Comparison of ENCODE assay signal across 21 cellular contexts in the genomic region with DNA sequence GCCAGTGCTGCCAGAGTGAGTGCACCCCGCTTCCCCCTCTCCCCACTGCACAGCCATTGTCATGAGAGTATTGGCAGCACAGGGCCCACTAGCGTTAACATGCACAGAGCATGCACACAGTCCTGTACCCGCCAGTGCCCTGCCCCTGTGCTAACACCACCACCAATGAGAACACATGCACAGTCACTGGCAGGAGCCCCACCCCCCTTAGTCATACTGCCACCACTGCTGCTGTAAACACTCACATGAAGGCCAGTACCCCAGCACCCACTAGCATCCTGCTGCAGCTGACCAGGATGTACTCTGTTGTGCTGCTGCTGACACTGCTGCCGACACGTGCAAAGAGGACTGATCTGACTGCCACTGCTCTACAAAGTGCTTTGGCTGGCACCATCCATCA. TPM values are rescaled to one million over a fixed set of nuclear protein-coding genes. Genes with fewer than 3 reads are reported as not detected.
A peak's percentile ranks its signal among the peaks of the same experiment; 100 is the strongest.
DNase-seq lines count a peak whose midpoint lies in the region; ATAC-seq, FAIRE-seq and TF ChIP-seq lines count a peak whose summit lies in the region.
"Had no signal": no experiment of that assay in that cellular context is flagged by ENCODE, and none has a peak within 500 bp of the region (broad histone marks: within the 10 kb centered on the region; RNA-seq: fewer than 3 reads in every experiment).

No MANE protein-coding gene starts in this region.

- DNase-seq in activated CD4-positive, CD25-positive, alpha-beta regulatory T cell treated with anti-CD3 and anti-CD28 coated beads, Interleukin-2, amount 50 U/mL, for 72 hours, result no peak
- DNase-seq in EL (peak; percentile 12), RWPE2 (ENCODE audit: low spot score) (no peak), kidney tubule cell (ENCODE audit: low spot score) (peak; percentile 43), posterior cingulate gyrus (no peak), small intestine (no peak)
- DNase-seq: activated gamma-delta T cell; DMS79 treated with DMSO at 0.1 percent for 48 hours; naive thymus-derived CD8-positive, alpha-beta T cell; NCI-H2081; NCI-H526 treated with DMSO at 0.1 percent for 48 hours; stimulated activated CD4-positive, alpha-beta T cell treated with anti-CD3 and anti-CD28 coated beads, Interleukin-12 subunit alpha, Interleukin-12 subunit beta, amount 100 ng/mL, for 4 hours; stomach had no signal

- peak; percentile 32 to 49 for ATAC-seq in activated CD4-positive, CD25-positive, alpha-beta regulatory T cell treated with anti-CD3 and anti-CD28 coated beads, Interleukin-2, amount 50 U/mL, for 24 hours
- ATAC-seq in RWPE2 (ENCODE audit: low read depth) (peak; percentile 29; the same call in 1 of the 3 replicates), HG02798 (IDR thresholded peaks at IDR 0.05; ENCODE audit: poor library complexity, unreplicated experiment) (no peak)
- ATAC-seq: naive thymus-derived CD8-positive, alpha-beta T cell had no signal

- H3K4me1 ChIP-seq in RWPE2 (ENCODE audit: insufficient read depth, poor library complexity, severe bottlenecking), result no peaks in the 10 kb centered on the region
- no peaks in the 10 kb centered on the region for H3K4me1 ChIP-seq in small intestine (ENCODE audit: control insufficient read depth in 2 of 2, insufficient read depth in 1 of 2, low read depth in 1 of 2, low read length in 1 of 2)
- H3K4me1 ChIP-seq: stomach had no signal

- no peak overlapping the region for H3K27ac ChIP-seq in RWPE2 (ENCODE audit: poor library complexity, severe bottlenecking)
- H3K27ac ChIP-seq in small intestine (ENCODE audit: low read depth in 1 of 2, low read length in 1 of 2), result no peak overlapping the region
- H3K27ac ChIP-seq: coronary artery, SK-N-MC, stomach had no signal

- intact Hi-C loops in posterior cingulate gyrus (cut with DNase I), result no loop called here

- no peaks in the 10 kb centered on the region for H3K36me3 ChIP-seq in RWPE2 (ENCODE audit: low read depth)
- no peaks in the 10 kb centered on the region for H3K36me3 ChIP-seq in small intestine (ENCODE audit: control insufficient read depth in 2 of 2, insufficient read depth in 2 of 2, low read length in 2 of 2)
- H3K36me3 ChIP-seq: stomach had no signal

- H3K9me3 ChIP-seq in RWPE2 (ENCODE audit: severe bottlenecking) (no peaks in the 10 kb centered on the region), small intestine (ENCODE audit: control insufficient read depth, low read depth) (no peaks in the 10 kb centered on the region)
- H3K9me3 ChIP-seq: stomach had no signal

- no peak for TF ChIP-seq CTCF in RWPE2 (IDR thresholded peaks at IDR 0.05; ENCODE audit: poor library complexity, severe bottlenecking)

- WGBS in small intestine, 3 donors, result 67 to 70% (median 70%) methylated on average over 5 of the region's 5 CpGs

- FAIRE-seq in small intestine (lab: Jason Lieb, UNC), result no peak
- FAIRE-seq: A204.1, astrocyte, endothelial cell of umbilical vein, TTC549 had no signal

- no peak overlapping the region for H3K4me3 ChIP-seq in RWPE2 (ENCODE audit: severe bottlenecking)
- no peak overlapping the region for H3K4me3 ChIP-seq in small intestine (ENCODE audit: low read depth in 1 of 2, low read length in 2 of 2)
- H3K4me3 ChIP-seq: coronary artery, SK-N-MC, stomach had no signal

- H3K27me3 ChIP-seq in RWPE2 (ENCODE audit: insufficient read depth, poor library complexity, severe bottlenecking) (no peaks in the 10 kb centered on the region), small intestine (ENCODE audit: control insufficient read depth in 2 of 2, insufficient read depth in 2 of 2, low read length in 2 of 2) (no peaks in the 10 kb centered on the region)

RNA-seq across cellular contexts. Expression of a gene that starts 19.5 kb away (rescaled TPM):
- polyA plus RNA-seq in small intestine, result 1 to 10 TPM; 2.7 to 5.9 (median 3.4) TPM

Comparison
In these comparisons a context has a peak if more than half of its experiments do, and no peak if none do; other contexts are left out.
1. DNase-seq: peak in EL (single experiment) and kidney tubule cell (single experiment); none in activated CD4-positive, CD25-positive, alpha-beta regulatory T cell treated with anti-CD3 and anti-CD28 coated beads, Interleukin-2, amount 50 U/mL, for 72 hours (single experiment), RWPE2 (single experiment), posterior cingulate gyrus (0 of 10) and small intestine (single experiment).